24 cellular contexts compared by ENCODE assay signal in genomic region chrX:46636223-46636622, GRCh38.
"Had no signal": no experiment of that assay in that cellular context is flagged by ENCODE, and none has a peak within 500 bp of the region (broad histone marks: within the 10 kb centered on the region; RNA-seq: fewer than 3 reads in every experiment).

No MANE protein-coding gene starts in this region.

- H3K4me2 ChIP-seq: smooth muscle cell had no signal

- H3K36me3 ChIP-seq: lower lobe of right lung, sigmoid colon, thoracic aorta, vagina had no signal

- H3K27ac Mint-ChIP-seq: activated CD4-positive, alpha-beta memory T cell treated with anti-CD3 and anti-CD28 coated beads for 36 hours; activated CD4-positive, alpha-beta T cell treated with anti-CD3 and anti-CD28 coated beads for 36 hours; activated naive CD8-positive, alpha-beta T cell treated with anti-CD3 and anti-CD28 coated beads for 36 hours; activated T-cell treated with anti-CD3 and anti-CD28 coated beads, Interleukin-2, amount 50 U/mL, for 24 hours; naive thymus-derived CD4-positive, alpha-beta T cell; progenitor cell of endocrine pancreas; stimulated activated naive B cell treated with anti-CD40 and anti-IgM and Interleukin-4, amounts not matched to agents 10 μg/mL and 1 μg/mL and 100 μg/mL, for 72 hours; type B pancreatic cell; WTC11 had no signal

- H3K4me1 ChIP-seq: lower lobe of right lung, sigmoid colon had no signal

- DNase-seq: activated CD4-positive, alpha-beta memory T cell treated with anti-CD3 and anti-CD28 coated beads for 36 hours; activated CD4-positive, alpha-beta T cell treated with anti-CD3 and anti-CD28 coated beads for 36 hours; activated naive CD4-positive, alpha-beta T cell treated with Interleukin-2 at 50 U/mL for 16 hours; activated naive CD8-positive, alpha-beta T cell treated with anti-CD3 and anti-CD28 coated beads for 36 hours; activated T-cell treated with anti-CD3 and anti-CD28 coated beads, Interleukin-2, amount 50 U/mL, for 24 hours; central memory CD4-positive, alpha-beta T cell; dermis blood vessel endothelial cell; effector CD8-positive, alpha-beta T cell; foreskin melanocyte; lower lobe of right lung; naive thymus-derived CD4-positive, alpha-beta T cell; retina; sigmoid colon; stimulated activated CD4-positive, alpha-beta T cell treated with anti-CD3 and anti-CD28 coated beads, Interleukin-15, amount 100 ng/mL, for 24 hours; stimulated activated naive B cell treated with anti-CD40 and anti-IgM and Interleukin-4, amounts not matched to agents 10 μg/mL and 1 μg/mL and 100 μg/mL, for 72 hours; T1000 had no signal

- H3K27me3 ChIP-seq: sigmoid colon, vagina had no signal

- ATAC-seq: activated CD4-positive, alpha-beta T cell treated with anti-CD3 and anti-CD28 coated beads for 36 hours; esophagus mucosa; left lobe of liver; lower lobe of right lung; naive thymus-derived CD4-positive, alpha-beta T cell; stimulated activated naive B cell treated with anti-CD40 and anti-IgM and Interleukin-4, amounts not matched to agents 10 μg/mL and 1 μg/mL and 100 μg/mL, for 72 hours; WTC11 had no signal

- H3K27me3 Mint-ChIP-seq: activated CD4-positive, alpha-beta memory T cell treated with anti-CD3 and anti-CD28 coated beads for 36 hours; activated CD4-positive, alpha-beta T cell treated with anti-CD3 and anti-CD28 coated beads for 36 hours; progenitor cell of endocrine pancreas; stimulated activated naive B cell treated with anti-CD40 and anti-IgM and Interleukin-4, amounts not matched to agents 10 μg/mL and 1 μg/mL and 100 μg/mL, for 72 hours; type B pancreatic cell had no signal

- H3K4me3 ChIP-seq: lower lobe of right lung, sigmoid colon, smooth muscle cell, thoracic aorta, vagina had no signal

- H3K27ac ChIP-seq: lower lobe of right lung, sigmoid colon, thoracic aorta, vagina had no signal

- H3K36me3 Mint-ChIP-seq: type B pancreatic cell had no signal

- H3K9me3 Mint-ChIP-seq: activated CD4-positive, alpha-beta memory T cell treated with anti-CD3 and anti-CD28 coated beads for 36 hours; activated T-cell treated with anti-CD3 and anti-CD28 coated beads, Interleukin-2, amount 50 U/mL, for 24 hours; naive thymus-derived CD4-positive, alpha-beta T cell; stimulated activated naive B cell treated with anti-CD40 and anti-IgM and Interleukin-4, amounts not matched to agents 10 μg/mL and 1 μg/mL and 100 μg/mL, for 72 hours; type B pancreatic cell; WTC11 had no signal

- H3K4me3 Mint-ChIP-seq: activated CD4-positive, alpha-beta memory T cell treated with anti-CD3 and anti-CD28 coated beads for 36 hours; activated CD4-positive, alpha-beta T cell treated with anti-CD3 and anti-CD28 coated beads for 36 hours; activated naive CD8-positive, alpha-beta T cell treated with anti-CD3 and anti-CD28 coated beads for 36 hours; activated T-cell treated with anti-CD3 and anti-CD28 coated beads, Interleukin-2, amount 50 U/mL, for 24 hours; naive thymus-derived CD4-positive, alpha-beta T cell; type B pancreatic cell; WTC11 had no signal

- H3K9me3 ChIP-seq: lower lobe of right lung, sigmoid colon, thoracic aorta, vagina had no signal

- H3K4me1 Mint-ChIP-seq: WTC11 had no signal
